Comparison of ENCODE assay signal across 21 cellular contexts in the genomic region with DNA sequence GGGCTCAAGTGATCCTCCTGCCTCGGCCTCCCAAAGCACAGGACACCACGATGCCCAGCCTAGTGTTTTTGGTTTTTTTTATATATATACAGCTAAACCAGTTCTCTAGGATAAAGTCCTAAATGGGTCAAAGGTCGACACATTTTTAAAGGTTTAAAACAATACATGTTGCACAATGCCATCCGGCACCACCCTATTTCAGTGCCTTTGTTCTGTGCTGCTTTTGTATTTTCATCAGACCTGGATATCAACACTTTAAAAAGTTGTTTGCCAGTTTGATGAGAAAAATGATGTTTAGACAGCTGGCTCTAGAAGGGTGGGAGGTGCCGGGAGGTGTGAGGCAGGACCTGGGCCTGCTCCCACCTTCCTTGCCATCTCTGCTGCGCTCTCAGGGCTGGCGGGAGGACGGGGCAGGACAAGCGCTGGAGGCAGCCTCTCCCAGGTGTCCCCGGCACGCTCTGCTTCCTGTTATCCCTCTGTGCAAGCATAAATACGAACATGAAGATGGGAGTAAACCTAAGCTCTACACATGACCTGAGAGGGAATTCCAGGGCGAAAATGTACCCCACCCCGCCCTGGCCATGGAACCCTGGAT.
DNase-seq lines count a peak whose midpoint lies in the region; ATAC-seq, FAIRE-seq and TF ChIP-seq lines count a peak whose summit lies in the region.
"Had no signal": no experiment of that assay in that cellular context is flagged by ENCODE, and none has a peak within 500 bp of the region (broad histone marks: within the 10 kb centered on the region; RNA-seq: fewer than 3 reads in every experiment).

No MANE protein-coding gene starts in this region.

- H3K27me3 ChIP-seq in HepG2 (ENCODE audit: control insufficient read depth in 1 of 2, insufficient read depth in 2 of 2, low read length in 2 of 2): no peaks in the 10 kb centered on the region; a peak in 1 of 5 replicates
- H3K27me3 ChIP-seq in right lobe of liver: no peaks in the 10 kb centered on the region
- no peaks in the 10 kb centered on the region for H3K27me3 ChIP-seq in colonic mucosa
- H3K27me3 ChIP-seq in left ventricle myocardium inferior (ENCODE audit: low read depth): no peaks in the 10 kb centered on the region
- H3K27me3 ChIP-seq: BLaER1 treated with 17β-estradiol and CSF1 and Interleukin-3, amounts not matched to agents 10 nM and 100 nM had no signal

- TF ChIP-seq EP300 in HepG2 (IDR thresholded peaks at IDR 0.05; ENCODE audit: low read depth in 2 of 2, low read length in 2 of 2) (no peak), HepG2 (CRISPR knock-in tag; IDR thresholded peaks at IDR 0.05; ENCODE audit: borderline replicate concordance) (no peak)

- no peak for TF ChIP-seq RAD21 in HepG2 (CRISPR knock-in tag; IDR thresholded peaks at IDR 0.05)

- H3K27ac ChIP-seq in HepG2 (ENCODE audit: extremely low read length, insufficient read depth, low read length) (no peak overlapping the region), right lobe of liver (no peak overlapping the region), colonic mucosa (no peak overlapping the region), left ventricle myocardium inferior (replicated peaks) (no peak overlapping the region)
- H3K27ac ChIP-seq: BLaER1 treated with 17β-estradiol and CSF1 and Interleukin-3, amounts not matched to agents 10 nM and 100 nM; GM23248 had no signal

- no peak overlapping the region for H3K4me2 ChIP-seq in HepG2 (ENCODE audit: low read depth, low read length)
- H3K4me2 ChIP-seq: BLaER1 treated with 17β-estradiol and CSF1 and Interleukin-3, amounts not matched to agents 10 nM and 100 nM had no signal

- in situ Hi-C loops in HepG2 (cut with HindIII; ENCODE audit: extremely low pct_ligation_motif_present, low pct_unique_long_range_greater_than_20kb): no loop called here

- DNase-seq in HepG2 (ENCODE audit: low spot score): no peak
- DNase-seq in right lobe of liver: no peak
- DNase-seq in colonic mucosa: peak; percentile 49
- peak in 1 of 3 donors; percentile 61 for DNase-seq in mucosa of descending colon
- no peak for DNase-seq in NCI-H187 treated with DMSO at 0.1 percent for 48 hours (lab: John Stamatoyannopoulos, UW)
- DNase-seq in T-helper 2 cell: no peak
- DNase-seq in left ventricle myocardium inferior: no peak
- DNase-seq: ACHN; Calu3; CD4-positive, CD25-positive, alpha-beta regulatory T cell; DMS 273 treated with DMSO at 0.1 percent for 48 hours; DMS79 treated with DMSO at 0.1 percent for 48 hours; EL; GM23248 had no signal

- CTCF ChIA-PET in HepG2 (lab: Yijun Ruan, JAX; ENCODE audit: low intra/inter-chr PET ratio, low total read pairs): no interaction called here

- BruUV-seq in HepG2 (replicated peaks; lab: Mats Ljungman, UMichigan): no TSS peak

- H3K4me3 ChIP-seq in HepG2 (replicated peaks in 1 of 3; ENCODE audit: insufficient read depth in 1 of 3, low read depth in 2 of 3, low read length in 3 of 3) (no peak overlapping the region), right lobe of liver (no peak overlapping the region), colonic mucosa (no peak overlapping the region), mucosa of descending colon (no peak overlapping the region), left ventricle myocardium inferior (no peak overlapping the region)
- H3K4me3 ChIP-seq: BLaER1 treated with 17β-estradiol and CSF1 and Interleukin-3, amounts not matched to agents 10 nM and 100 nM; GM23248 had no signal

- no peak overlapping the region for H3K9ac ChIP-seq in HepG2 (ENCODE audit: insufficient read depth, low read depth, low read length)
- no peak overlapping the region for H3K9ac ChIP-seq in colonic mucosa (ENCODE audit: low read depth in 2 of 2, low read length in 2 of 2)
- H3K9ac ChIP-seq: BLaER1 treated with 17β-estradiol and CSF1 and Interleukin-3, amounts not matched to agents 10 nM and 100 nM; GM23248 had no signal

- H3K79me2 ChIP-seq in HepG2 (ENCODE audit: insufficient read depth, low read length): no peaks in the 10 kb centered on the region

- no peaks in the 10 kb centered on the region for H4K20me1 ChIP-seq in HepG2 (ENCODE audit: insufficient read depth, low read length)
- H4K20me1 ChIP-seq: BLaER1 treated with 17β-estradiol and CSF1 and Interleukin-3, amounts not matched to agents 10 nM and 100 nM had no signal

- no peak overlapping the region for H2AFZ ChIP-seq in HepG2 (ENCODE audit: low read length)
- H2AFZ ChIP-seq: GM23248 had no signal

- WGBS in HepG2 (ENCODE audit: low lambda C conversion rate): 74% methylated on average over 14 of the region's 14 CpGs
- WGBS in right lobe of liver (ENCODE audit: insufficient coverage, low coverage, low lambda C conversion rate, missing lambda C conversion rate): 72% methylated on average over 5 of the region's 14 CpGs

- peaks cover 14% of the 10 kb centered on the region for H3K4me1 ChIP-seq in HepG2 (ENCODE audit: insufficient read depth, low read length)
- no peaks in the 10 kb centered on the region for H3K4me1 ChIP-seq in right lobe of liver
- H3K4me1 ChIP-seq in colonic mucosa: no peaks in the 10 kb centered on the region
- peaks cover 5% of the 10 kb centered on the region for H3K4me1 ChIP-seq in mucosa of descending colon (ENCODE audit: low read depth)
- H3K4me1 ChIP-seq in left ventricle myocardium inferior: no peaks in the 10 kb centered on the region

- H3K9me3 ChIP-seq in HepG2 (ENCODE audit: low read length) (no peaks in the 10 kb centered on the region), right lobe of liver (no peaks in the 10 kb centered on the region), colonic mucosa (no peaks in the 10 kb centered on the region), mucosa of descending colon (no peaks in the 10 kb centered on the region), left ventricle myocardium inferior (replicated peaks) (peaks cover 4% of the 10 kb centered on the region)

- FAIRE-seq in HepG2 (lab: Jason Lieb, UNC): no peak
- FAIRE-seq: G401.6, GM12891, H54, HTR-8/SVneo had no signal

- H3K36me3 ChIP-seq in HepG2 (replicated peaks in 1 of 2; ENCODE audit: control insufficient read depth in 1 of 2, insufficient read depth in 2 of 2, low read length in 2 of 2) (no peaks in the 10 kb centered on the region), right lobe of liver (no peaks in the 10 kb centered on the region), colonic mucosa (no peaks in the 10 kb centered on the region), mucosa of descending colon (ENCODE audit: low read depth) (no peaks in the 10 kb centered on the region), left ventricle myocardium inferior (no peaks in the 10 kb centered on the region)
- H3K36me3 ChIP-seq: BLaER1 treated with 17β-estradiol and CSF1 and Interleukin-3, amounts not matched to agents 10 nM and 100 nM had no signal

- ATAC-seq in HepG2 (peak; percentile 40; the same call in 2 of the 3 replicates), right lobe of liver (no peak), mucosa of descending colon (peak; percentile 88), GM21529 (IDR thresholded peaks at IDR 0.05; ENCODE audit: unreplicated experiment) (no peak)
- ATAC-seq: HCT116 had no signal

- no peak for TF ChIP-seq POLR2A in HepG2 (IDR thresholded peaks at IDR 0.05; ENCODE audit: insufficient read depth in 1 of 2, low read depth in 2 of 2, low read length in 2 of 2)
- TF ChIP-seq POLR2A in right lobe of liver (IDR thresholded peaks at IDR 0.05): no peak

- intact Hi-C loops in HepG2 (cut with micrococcal nuclease; ENCODE audit: unreplicated experiment) (no loop called here), right lobe of liver (cut with DNase I) (no loop called here), colonic mucosa (cut with DNase I) (no loop called here), mucosa of descending colon (cut with DNase I, micrococcal nuclease) (no loop called here), left ventricle myocardium inferior (cut with micrococcal nuclease) (no loop called here)

- no peak for TF ChIP-seq CTCF in HepG2 (CRISPR knock-in tag; IDR thresholded peaks at IDR 0.05)
- no peak for TF ChIP-seq CTCF in right lobe of liver (IDR thresholded peaks at IDR 0.05)
- no peak for TF ChIP-seq CTCF in colonic mucosa (IDR thresholded peaks at IDR 0.05)
- TF ChIP-seq CTCF in mucosa of descending colon (IDR thresholded peaks at IDR 0.05): no peak
- no peak for TF ChIP-seq CTCF in left ventricle myocardium inferior (IDR thresholded peaks at IDR 0.05; ENCODE audit: borderline replicate concordance)

- POLR2A ChIA-PET in HepG2 (lab: Yijun Ruan, JAX): interaction anchor here (0.8 kb wide), 1 partner anchor 19 kb away, joined by 4 read pairs; no protein-coding TSS in a partner anchor

TF ChIP-seq in HepG2, 621 proteins besides CTCF, POLR2A, EP300 and RAD21 (continues in another document):
- TF ChIP-seq SOX13 (IDR thresholded peaks at IDR 0.05): peak; percentile 70
- TF ChIP-seq SOX13 (CRISPR knock-in tag; conservative IDR thresholded peaks at IDR 0.05 in 1 of 2, IDR thresholded peaks at IDR 0.05 in 1 of 2): peak in 1 of 2 experiments; percentile 79; a peak in 2 of 4 replicates
- TF ChIP-seq, protein P1, sequence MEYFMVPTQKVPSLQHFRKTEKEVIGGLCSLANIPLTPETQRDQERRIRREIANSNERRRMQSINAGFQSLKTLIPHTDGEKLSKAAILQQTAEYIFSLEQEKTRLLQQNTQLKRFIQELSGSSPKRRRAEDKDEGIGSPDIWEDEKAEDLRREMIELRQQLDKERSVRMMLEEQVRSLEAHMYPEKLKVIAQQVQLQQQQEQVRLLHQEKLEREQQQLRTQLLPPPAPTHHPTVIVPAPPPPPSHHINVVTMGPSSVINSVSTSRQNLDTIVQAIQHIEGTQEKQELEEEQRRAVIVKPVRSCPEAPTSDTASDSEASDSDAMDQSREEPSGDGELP (IDR thresholded peaks at IDR 0.05; ENCODE audit: borderline replicate concordance, low read depth): no peak
- TF ChIP-seq SOX5 (CRISPR knock-in tag; IDR thresholded peaks at IDR 0.05; ENCODE audit: borderline replicate concordance): peak; percentile 41; the same call in 1 of the 2 replicates
- TF ChIP-seq TBX3 (IDR thresholded peaks at IDR 0.05; ENCODE audit: borderline replicate concordance): no peak
- no peak for TF ChIP-seq NFRKB (IDR thresholded peaks at IDR 0.05)
- TF ChIP-seq PCBP1 (IDR thresholded peaks at IDR 0.05; ENCODE audit: borderline replicate concordance, low read depth, low read length): no peak

Comparison
In these comparisons a context has a peak if more than half of its experiments do, and no peak if none do; other contexts are left out.
1. ATAC-seq: peak in HepG2 (single experiment) and mucosa of descending colon (single experiment); none in right lobe of liver (0 of 4) and GM21529 (single experiment).